In genomic region chr1:1598720-1599029, GRCh38 we compare ENCODE assay signal across 16 cellular contexts. TPM values are rescaled to one million over a fixed set of nuclear protein-coding genes. Genes with fewer than 3 reads are reported as not detected.
DNase-seq lines count a peak whose midpoint lies in the region; ATAC-seq and TF ChIP-seq lines count a peak whose summit lies in the region.
"Had no signal": no experiment of that assay in that cellular context is flagged by ENCODE, and none has a peak within 500 bp of the region (broad histone marks: within the 10 kb centered on the region; RNA-seq: fewer than 3 reads in every experiment).

No MANE protein-coding gene starts in this region.

- no peaks in the 10 kb centered on the region for H3K27me3 Mint-ChIP-seq in CD4-positive, alpha-beta T cell
- peaks cover 5% of the 10 kb centered on the region for H3K27me3 Mint-ChIP-seq in activated CD4-positive, alpha-beta memory T cell treated with anti-CD3 and anti-CD28 coated beads for 36 hours

- H3K4ac ChIP-seq in mesenchymal stem cell (ENCODE audit: low read depth in 1 of 2, low read length in 2 of 2) = no peak overlapping the region

- H3K18ac ChIP-seq in mesenchymal stem cell (ENCODE audit: low read depth in 1 of 2, low read length in 2 of 2) = no peak overlapping the region

- CTCF ChIA-PET in CD4-positive, alpha-beta T cell (lab: Charles Lee) = no interaction called here
- CTCF ChIA-PET in activated CD4-positive, alpha-beta memory T cell treated with anti-CD3 and anti-CD28 coated beads for 36 hours (lab: Charles Lee) = interaction anchor here (1.0 kb wide), 1 partner anchor 9 kb away, joined by 3 read pairs; no protein-coding TSS in a partner anchor

- H3K27me3 ChIP-seq in ACC112 (ENCODE audit: insufficient read depth, low read length) (peaks cover 19% of the 10 kb centered on the region; the same call in 1 of the 2 replicates), iPS-15b (ENCODE audit: control insufficient read depth, insufficient read depth, low read length) (peaks cover 40% of the 10 kb centered on the region), mesenchymal stem cell (ENCODE audit: control insufficient read depth in 1 of 2, insufficient read depth in 1 of 2, low read length in 2 of 2) (peaks cover 73 to 74% of the 10 kb centered on the region in 2 experiments)
- no peaks in the 10 kb centered on the region for H3K27me3 ChIP-seq in CD4-positive, alpha-beta T cell (ENCODE audit: control insufficient read depth, insufficient read depth, low read length)

- H2BK120ac ChIP-seq in mesenchymal stem cell (ENCODE audit: low read depth, low read length) = no peak overlapping the region

- H2AK5ac ChIP-seq in mesenchymal stem cell (ENCODE audit: low read length, severe bottlenecking) = no peak overlapping the region

- no peak overlapping the region for H3K9ac ChIP-seq in iPS-15b (ENCODE audit: low read depth, low read length)
- H3K9ac ChIP-seq in mesenchymal stem cell (ENCODE audit: low read length) = no peak overlapping the region

- H3K4me3 ChIP-seq in ACC112 (ENCODE audit: low read depth, low read length) = peak overlapping the region; percentile 73; the same call in 1 of the 2 replicates
- peak overlapping the region; percentile 32 for H3K4me3 ChIP-seq in iPS-15b (ENCODE audit: low read depth, low read length)
- H3K4me3 ChIP-seq in mesenchymal stem cell (ENCODE audit: insufficient read depth in 1 of 2, low read depth in 1 of 2, low read length in 2 of 2) = no peak overlapping the region
- H3K4me3 ChIP-seq: HAP-1, SJCRH30 had no signal

- H3K4me2 ChIP-seq in mesenchymal stem cell (ENCODE audit: low read length, poor library complexity, severe bottlenecking) = no peak overlapping the region

- TF ChIP-seq CTCF in CD4-positive, alpha-beta T cell (IDR thresholded peaks at IDR 0.05) = no peak

- H2AFZ ChIP-seq in ACC112 (ENCODE audit: low read length, unreplicated experiment) (no peak overlapping the region), mesenchymal stem cell (ENCODE audit: low read depth, low read length) (no peak overlapping the region)

- no peak overlapping the region for H2BK12ac ChIP-seq in mesenchymal stem cell (ENCODE audit: low read length in 2 of 2)

- intact Hi-C loops in CD4-positive, alpha-beta T cell (cut with DNase I, micrococcal nuclease) = no loop called here
- intact Hi-C loops in activated CD4-positive, alpha-beta memory T cell treated with anti-CD3 and anti-CD28 coated beads for 36 hours (cut with micrococcal nuclease) = no loop called here

- no peak overlapping the region for H4K8ac ChIP-seq in mesenchymal stem cell (ENCODE audit: low read length)

- 89% methylated on average over 13 of the region's 13 CpGs for WGBS in mesenchymal stem cell

- POLR2A ChIA-PET in CD4-positive, alpha-beta T cell (lab: Charles Lee) = interaction anchor here (3.3 kb wide), 1 partner anchor 16 kb away, joined by 21 read pairs; the partner anchor contains the start of gene MIB2
- POLR2A ChIA-PET in activated CD4-positive, alpha-beta memory T cell treated with anti-CD3 and anti-CD28 coated beads for 36 hours (lab: Charles Lee) = no interaction called here

- H3K27ac Mint-ChIP-seq in CD4-positive, alpha-beta T cell = peak overlapping the region; percentile 33
- H3K27ac Mint-ChIP-seq in activated CD4-positive, alpha-beta memory T cell treated with anti-CD3 and anti-CD28 coated beads for 36 hours = peak overlapping the region; percentile 56

- H4K91ac ChIP-seq in mesenchymal stem cell (ENCODE audit: low read length) = no peak overlapping the region

- no peak overlapping the region for H2BK5ac ChIP-seq in mesenchymal stem cell (ENCODE audit: low read depth, low read length, poor library complexity, severe bottlenecking)

- no peak overlapping the region for H3K14ac ChIP-seq in mesenchymal stem cell (ENCODE audit: low read length in 2 of 2)

- H3K4me3 Mint-ChIP-seq in CD4-positive, alpha-beta T cell = peak overlapping the region; percentile 83
- peak overlapping the region; percentile 61 for H3K4me3 Mint-ChIP-seq in activated CD4-positive, alpha-beta memory T cell treated with anti-CD3 and anti-CD28 coated beads for 36 hours

- H3K79me1 ChIP-seq in mesenchymal stem cell (replicated peaks; ENCODE audit: low read length, poor library complexity, severe bottlenecking) = no peaks in the 10 kb centered on the region

- H2BK15ac ChIP-seq in mesenchymal stem cell (ENCODE audit: low read depth, poor library complexity, severe bottlenecking) = no peak overlapping the region

- H3K4me1 ChIP-seq in ACC112 (ENCODE audit: control insufficient read depth, insufficient read depth, low read length, unreplicated experiment) (peaks cover 9% of the 10 kb centered on the region), iPS-15b (ENCODE audit: control insufficient read depth, insufficient read depth, low read length) (peaks cover 3% of the 10 kb centered on the region), mesenchymal stem cell (ENCODE audit: control insufficient read depth, insufficient read depth, low read depth, low read length) (peaks cover 38% of the 10 kb centered on the region)
- H3K4me1 ChIP-seq: HAP-1 had no signal

- H3K4me1 Mint-ChIP-seq in CD4-positive, alpha-beta T cell (ENCODE audit: low read depth) = peaks cover 4% of the 10 kb centered on the region
- H3K4me1 Mint-ChIP-seq in activated CD4-positive, alpha-beta memory T cell treated with anti-CD3 and anti-CD28 coated beads for 36 hours (ENCODE audit: low read depth) = peaks cover 10% of the 10 kb centered on the region

- no peaks in the 10 kb centered on the region for H3K79me2 ChIP-seq in ACC112 (ENCODE audit: control insufficient read depth, insufficient read depth, low read length, unreplicated experiment)

- no peak overlapping the region for H3K23ac ChIP-seq in mesenchymal stem cell (ENCODE audit: low read length in 2 of 2)

- no peaks in the 10 kb centered on the region for H3K36me3 ChIP-seq in ACC112 (ENCODE audit: insufficient read depth, low read length)
- no peaks in the 10 kb centered on the region for H3K36me3 ChIP-seq in iPS-15b (ENCODE audit: control insufficient read depth, insufficient read depth, low read length)
- H3K36me3 ChIP-seq in mesenchymal stem cell (ENCODE audit: control insufficient read depth in 1 of 2, insufficient read depth in 2 of 2, low read depth in 1 of 2, low read length in 2 of 2) = peaks cover 0 to 3% of the 10 kb centered on the region in 2 experiments
- H3K36me3 ChIP-seq: HAP-1, SJCRH30, stomach, WERI-Rb-1 had no signal

- no peaks in the 10 kb centered on the region for H3K9me3 ChIP-seq in CD4-positive, alpha-beta T cell (ENCODE audit: control insufficient read depth, low read length)
- no peaks in the 10 kb centered on the region for H3K9me3 ChIP-seq in iPS-15b (ENCODE audit: control insufficient read depth, insufficient read depth, low read length)
- H3K9me3 ChIP-seq in mesenchymal stem cell (ENCODE audit: control insufficient read depth, low read length) = no peaks in the 10 kb centered on the region
- H3K9me3 ChIP-seq: HAP-1, SJCRH30, stomach had no signal

- no peaks in the 10 kb centered on the region for H3K9me3 Mint-ChIP-seq in CD4-positive, alpha-beta T cell
- no peaks in the 10 kb centered on the region for H3K9me3 Mint-ChIP-seq in activated CD4-positive, alpha-beta memory T cell treated with anti-CD3 and anti-CD28 coated beads for 36 hours

- no peak for DNase-seq in CD4-positive, alpha-beta T cell
- no peak for DNase-seq in activated CD4-positive, alpha-beta memory T cell treated with anti-CD3 and anti-CD28 coated beads for 36 hours
- no peak for DNase-seq in stimulated activated CD4-positive, alpha-beta T cell treated with anti-CD3 and anti-CD28 coated beads, Interleukin-15, amount 100 ng/mL, for 24 hours
- DNase-seq in mesenchymal stem cell = no peak
- DNase-seq: activated gamma-delta T cell; kidney; right cardiac atrium; SJCRH30; stimulated activated CD4-positive, alpha-beta T cell treated with anti-CD3 and anti-CD28 coated beads, Interleukin-4, amount 100 ng/mL, for 24 hours; stomach had no signal

- H3K27ac ChIP-seq in ACC112 (ENCODE audit: low read depth, low read length) (no peak overlapping the region), mesenchymal stem cell (ENCODE audit: low read length, poor library complexity, severe bottlenecking) (no peak overlapping the region)
- no peak overlapping the region for H3K27ac ChIP-seq in CD4-positive, alpha-beta T cell (ENCODE audit: low read depth, low read length)
- H3K27ac ChIP-seq: SJCRH30, stomach, WERI-Rb-1 had no signal

- ATAC-seq in CD4-positive, alpha-beta T cell (ENCODE audit: poor library complexity) = no peak
- ATAC-seq in GM21526 (IDR thresholded peaks at IDR 0.05; ENCODE audit: low FRiP score, unreplicated experiment) = no peak
- ATAC-seq in GM21723 (IDR thresholded peaks at IDR 0.05; ENCODE audit: unreplicated experiment) = no peak
- ATAC-seq: right cardiac atrium had no signal

- no peaks in the 10 kb centered on the region for H3K36me3 Mint-ChIP-seq in CD4-positive, alpha-beta T cell (ENCODE audit: low read depth)
- no peaks in the 10 kb centered on the region for H3K36me3 Mint-ChIP-seq in activated CD4-positive, alpha-beta memory T cell treated with anti-CD3 and anti-CD28 coated beads for 36 hours

RNA-seq across cellular contexts. Expression of gene FNDC10, which starts 1.3 kb away (rescaled TPM):
- total RNA-seq in CD4-positive, alpha-beta T cell = 1 to 10 TPM; 1.0 to 1.3 TPM
- 1 to 10 TPM; 1.5 to 1.6 TPM for total RNA-seq in activated CD4-positive, alpha-beta memory T cell treated with anti-CD3 and anti-CD28 coated beads for 36 hours
- 7.2 TPM for polyA plus RNA-seq in mesenchymal stem cell (2013, experiment 1 of 2)
- 7.8 TPM for polyA plus RNA-seq in mesenchymal stem cell (2013, experiment 2 of 2)

RNA-seq across cellular contexts. Expression of gene MIB2, which starts 16.6 kb away (rescaled TPM):
- total RNA-seq in CD4-positive, alpha-beta T cell = 10 to 100 TPM; 58.3 to 59.4 TPM
- total RNA-seq in activated CD4-positive, alpha-beta memory T cell treated with anti-CD3 and anti-CD28 coated beads for 36 hours = 10 to 100 TPM; 31.1 to 36.1 TPM
- 33.5 TPM for polyA plus RNA-seq in mesenchymal stem cell (2013, experiment 1 of 2)
- polyA plus RNA-seq in mesenchymal stem cell (2013, experiment 2 of 2) = 35.8 TPM

RNA-seq across cellular contexts. Expression of gene SSU72, which starts 24.0 kb away (rescaled TPM):
- 100 to 1,000 TPM in 1 of 2 experiments, 10 to 100 TPM in 1; 95.4 to 101 TPM for total RNA-seq in CD4-positive, alpha-beta T cell
- 100 to 1,000 TPM; 106 to 107 TPM for total RNA-seq in activated CD4-positive, alpha-beta memory T cell treated with anti-CD3 and anti-CD28 coated beads for 36 hours
- 139 TPM for polyA plus RNA-seq in mesenchymal stem cell (2013, experiment 1 of 2)
- polyA plus RNA-seq in mesenchymal stem cell (2013, experiment 2 of 2) = 138 TPM

RNA-seq across cellular contexts. Expression of gene MMP23B, which starts 33.3 kb away (rescaled TPM):
- 1 to 10 TPM; 3.0 to 3.7 TPM for total RNA-seq in CD4-positive, alpha-beta T cell
- total RNA-seq in activated CD4-positive, alpha-beta memory T cell treated with anti-CD3 and anti-CD28 coated beads for 36 hours = 1 to 10 TPM in 1 of 2 experiments, under 1 TPM in 1; 0.61 to 1.1 TPM
- 24.2 TPM for polyA plus RNA-seq in mesenchymal stem cell (2013, experiment 1 of 2)
- 26.9 TPM for polyA plus RNA-seq in mesenchymal stem cell (2013, experiment 2 of 2)

RNA-seq across cellular contexts. Expression of gene TMEM240, which starts 58.3 kb away (rescaled TPM):
- 1 to 10 TPM in 1 of 2 experiments, under 1 TPM in 1; 0.75 to 1.5 TPM for total RNA-seq in CD4-positive, alpha-beta T cell
- under 1 TPM in 1 of 2 experiments, not detected in 1; 0.29 TPM for total RNA-seq in activated CD4-positive, alpha-beta memory T cell treated with anti-CD3 and anti-CD28 coated beads for 36 hours
- polyA plus RNA-seq in mesenchymal stem cell (2013, experiment 1 of 2) = 3.3 TPM
- 3.3 TPM for polyA plus RNA-seq in mesenchymal stem cell (2013, experiment 2 of 2)

Comparison
In these comparisons a context has a peak if more than half of its experiments do, and no peak if none do; other contexts are left out.
1. H3K4me3 ChIP-seq: peak in ACC112 (single experiment) and iPS-15b (single experiment); none in mesenchymal stem cell (0 of 2).